ENCODE assay signal across 9 cellular contexts in the genomic region with DNA sequence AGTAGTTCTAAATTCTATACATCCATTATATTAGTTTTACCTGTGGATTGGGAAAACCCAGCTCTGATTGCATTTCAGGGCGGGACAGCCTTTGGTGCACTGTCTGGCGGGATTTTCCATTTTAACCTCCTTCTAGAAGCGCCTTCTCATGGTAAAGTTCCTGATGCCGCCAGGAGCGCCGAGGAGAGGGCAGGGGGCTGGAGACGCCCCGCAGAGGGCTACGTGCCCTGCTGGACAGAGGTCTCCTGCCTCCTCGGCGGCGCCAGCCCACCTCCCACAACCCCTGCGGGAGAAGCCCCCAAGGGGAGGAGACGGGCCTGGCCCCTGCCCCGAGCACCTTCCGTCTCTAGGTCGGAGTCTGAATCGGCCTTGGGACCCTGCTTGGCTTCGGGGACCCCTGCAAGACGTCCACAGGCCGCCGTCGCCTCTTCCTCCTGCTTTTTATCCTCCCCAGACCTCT. TPM values are rescaled to one million over a fixed set of nuclear protein-coding genes. Genes with fewer than 3 reads are reported as not detected.
A peak's percentile ranks its signal among the peaks of the same experiment; 100 is the strongest.
DNase-seq lines count a peak whose midpoint lies in the region; ATAC-seq and TF ChIP-seq lines count a peak whose summit lies in the region.
"Had no signal": no experiment of that assay in that cellular context is flagged by ENCODE, and none has a peak within 500 bp of the region (broad histone marks: within the 10 kb centered on the region; RNA-seq: fewer than 3 reads in every experiment).

No MANE protein-coding gene starts in this region.

- no peak for TF ChIP-seq POLR2A in breast epithelium (IDR thresholded peaks at IDR 0.05)

- H3K9me3 Mint-ChIP-seq in CD14-positive monocyte (peaks cover 0 to 3% (median 0%) of the 10 kb centered on the region in 7 donors), naive B cell (peaks cover 0 to 1% (median 0%) of the 10 kb centered on the region in 7 donors)

- no peaks in the 10 kb centered on the region for H3K36me3 Mint-ChIP-seq in CD14-positive monocyte
- H3K36me3 Mint-ChIP-seq in naive B cell = no peaks in the 10 kb centered on the region

- H3K4me3 Mint-ChIP-seq in CD14-positive monocyte = peak overlapping the region; percentile 78 to 92
- H3K4me3 Mint-ChIP-seq in naive B cell = peak overlapping the region; percentile 71 to 95 (median 91)

- peak overlapping the region; percentile 42 to 70 (median 50) for H3K4me3 ChIP-seq in breast epithelium

- H3K27me3 Mint-ChIP-seq in CD14-positive monocyte (ENCODE audit: low read depth in 3 of 3) (peaks cover 9 to 39% (median 13%) of the 10 kb centered on the region in 3 donors), naive B cell (peaks cover 0 to 6% (median 0%) of the 10 kb centered on the region in 3 donors)

- DNase-seq in CD14-positive monocyte (ENCODE audit: low spot score) = no peak
- DNase-seq in breast epithelium (ENCODE audit: low spot score in 2 of 2) = no peak
- no peak for DNase-seq in naive B cell
- no peak for DNase-seq in SKM-1 treated with dmso at 0.1 percent for 144 hours (lab: John Stamatoyannopoulos, UW; ENCODE audit: unreplicated experiment)
- no peak for DNase-seq in NCI-H2171 (lab: John Stamatoyannopoulos, UW)

- H3K4me1 Mint-ChIP-seq in CD14-positive monocyte (peaks cover 13% of the 10 kb centered on the region), naive B cell (peaks cover 16 to 31% (median 23%) of the 10 kb centered on the region in 3 donors)

- H3K9me3 ChIP-seq in breast epithelium = no peaks in the 10 kb centered on the region

- H3K27ac ChIP-seq in breast epithelium = peak overlapping the region; percentile 61 to 84

- intact Hi-C loops in CD14-positive monocyte (cut with micrococcal nuclease) (loop anchor here in 1 of 2 donors (5.0 to 10.0 kb wide), 2 partner anchors 51 to 129 kb away; no protein-coding TSS in a partner anchor), breast epithelium (cut with DNase I; ENCODE audit: low total_unique reads) (no loop called here)

- TF ChIP-seq CTCF in CD14-positive monocyte (IDR thresholded peaks at IDR 0.05) (no peak), breast epithelium (IDR thresholded peaks at IDR 0.05) (no peak)

- peak; percentile 10 for ATAC-seq in HG03025 (IDR thresholded peaks at IDR 0.05; ENCODE audit: low FRiP score, unreplicated experiment)
- no peak for ATAC-seq in naive B cell (ENCODE audit: low read depth in 2 of 2)
- ATAC-seq in HG03469 (IDR thresholded peaks at IDR 0.05; ENCODE audit: unreplicated experiment) = no peak
- ATAC-seq in GM21576 (IDR thresholded peaks at IDR 0.05; ENCODE audit: unreplicated experiment) = no peak

- H3K4me1 ChIP-seq in breast epithelium = peaks cover 7 to 8% of the 10 kb centered on the region in 2 donors

- H3K27ac Mint-ChIP-seq in CD14-positive monocyte = peak overlapping the region in 6 of 7 donors; percentile 21 to 92 (median 75)
- H3K27ac Mint-ChIP-seq in naive B cell = peak overlapping the region in 5 of 6 donors; percentile 88 to 99 (median 98)

- no peaks in the 10 kb centered on the region for H3K27me3 ChIP-seq in breast epithelium

- no peaks in the 10 kb centered on the region for H3K36me3 ChIP-seq in breast epithelium

RNA-seq across cellular contexts. Expression of gene P2RX6, which starts 1.2 kb away (rescaled TPM):
- polyA plus RNA-seq in CD14-positive monocyte (not detected), naive B cell (ENCODE audit: low read depth in 6 of 6) (under 1 TPM in 1 of 6 donors, not detected in 5; 0.44 TPM)
- 1 to 10 TPM in 1 of 3 donors, not detected in 2; 1.6 TPM for total RNA-seq in breast epithelium

RNA-seq across cellular contexts. Expression of gene THAP7, which starts 11.9 kb away (rescaled TPM):
- polyA plus RNA-seq in CD14-positive monocyte (10 to 100 TPM; 18.4 to 22.9 TPM), naive B cell (ENCODE audit: low read depth in 6 of 6) (10 to 100 TPM; 36.6 to 43.6 (median 40.9) TPM)
- total RNA-seq in breast epithelium = 10 to 100 TPM; 35.8 to 59.9 (median 52.4) TPM

RNA-seq across cellular contexts. Expression of gene SLC7A4, which starts 18.6 kb away (rescaled TPM):
- not detected for polyA plus RNA-seq in CD14-positive monocyte
- total RNA-seq in breast epithelium = 1 to 10 TPM; 1.6 to 2.4 (median 2.0) TPM
- polyA plus RNA-seq in naive B cell (ENCODE audit: low read depth in 6 of 6) = not detected
- total RNA-seq: glomerular endothelial cell had no signal

RNA-seq across cellular contexts. Expression of gene LZTR1, which starts 31.7 kb away (rescaled TPM):
- polyA plus RNA-seq in CD14-positive monocyte = 10 to 100 TPM in 1 of 2 donors, 1 to 10 TPM in 1; 7.1 to 11.5 TPM
- total RNA-seq in breast epithelium = 10 to 100 TPM; 37.6 to 59.0 (median 46.2) TPM
- 10 to 100 TPM in 2 of 6 donors, 1 to 10 TPM in 4; 3.6 to 15.0 (median 9.3) TPM for polyA plus RNA-seq in naive B cell (ENCODE audit: low read depth in 6 of 6)

RNA-seq across cellular contexts. Expression of gene LRRC74B, which starts 32.0 kb away (rescaled TPM):
- polyA plus RNA-seq in CD14-positive monocyte (not detected), naive B cell (ENCODE audit: low read depth in 6 of 6) (not detected)
- total RNA-seq in breast epithelium = not detected
- total RNA-seq: glomerular endothelial cell had no signal
